ENCODE assay signal across 9 cellular contexts in genomic region chr4:145709843-145710242, GRCh38. TPM values are rescaled to one million over a fixed set of nuclear protein-coding genes. Genes with fewer than 3 reads are reported as not detected.
DNase-seq lines count a peak whose midpoint lies in the region; ATAC-seq and TF ChIP-seq lines count a peak whose summit lies in the region.
"Had no signal": no experiment of that assay in that cellular context is flagged by ENCODE, and none has a peak within 500 bp of the region (broad histone marks: within the 10 kb centered on the region; RNA-seq: fewer than 3 reads in every experiment).

No MANE protein-coding gene starts in this region.

- DNase-seq in stimulated activated CD4-positive, alpha-beta T cell treated with anti-CD3 and anti-CD28 coated beads, Interleukin-15, amount 100 ng/mL, for 24 hours = peak; percentile 15
- no peak for DNase-seq in stimulated activated CD4-positive, alpha-beta T cell treated with anti-CD3 and anti-CD28 coated beads, Interleukin-2, amount 100 ng/mL, for 48 hours
- peak; percentile 67 for DNase-seq in choroid plexus epithelial cell (ENCODE audit: low read depth)
- DNase-seq in NCI-H1092 treated with DMSO at 0.1 percent for 48 hours (lab: John Stamatoyannopoulos, UW) = no peak
- no peak for DNase-seq in hypothalamus (lab: John Stamatoyannopoulos, UW)
- DNase-seq in ureter (ENCODE audit: low spot score) = no peak
- DNase-seq in effector CD8-positive, alpha-beta T cell (lab: John Stamatoyannopoulos, UW) = no peak
- DNase-seq: kidney had no signal

- ATAC-seq in HG03432 (IDR thresholded peaks at IDR 0.05; ENCODE audit: unreplicated experiment) = peak; percentile 87

- no peak overlapping the region for H3K4me3 ChIP-seq in choroid plexus epithelial cell (ENCODE audit: low read depth, low read length)

- no peak for TF ChIP-seq CTCF in choroid plexus epithelial cell (conservative IDR thresholded peaks at IDR 0.05; ENCODE audit: low read depth, low read length)

RNA-seq across cellular contexts. Expression of gene C4orf51, which starts 29.9 kb away (rescaled TPM):
- total RNA-seq in ureter = not detected
- total RNA-seq: kidney had no signal

Comparison
In these comparisons a context has a peak if more than half of its experiments do, and no peak if none do; other contexts are left out.
1. DNase-seq: peak in stimulated activated CD4-positive, alpha-beta T cell treated with anti-CD3 and anti-CD28 coated beads, Interleukin-15, amount 100 ng/mL, for 24 hours (single experiment) and choroid plexus epithelial cell (single experiment); none in stimulated activated CD4-positive, alpha-beta T cell treated with anti-CD3 and anti-CD28 coated beads, Interleukin-2, amount 100 ng/mL, for 48 hours (0 of 2), NCI-H1092 treated with DMSO at 0.1 percent for 48 hours (single experiment), hypothalamus (0 of 51), ureter (single experiment) and effector CD8-positive, alpha-beta T cell (single experiment).